In genomic region chr6:41017663-41018062, GRCh38 we compare ENCODE assay signal across 39 cellular contexts. TPM values are rescaled to one million over a fixed set of nuclear protein-coding genes. Genes with fewer than 3 reads are reported as not detected.
"Had no signal": no experiment of that assay in that cellular context is flagged by ENCODE, and none has a peak within 500 bp of the region (broad histone marks: within the 10 kb centered on the region; RNA-seq: fewer than 3 reads in every experiment).

No MANE protein-coding gene starts in this region.

- FAIRE-seq: astrocyte, bronchial epithelial cell, TTC549 had no signal

- H3K4me3 ChIP-seq: adrenal gland, cardiac muscle cell had no signal

- DNase-seq: activated CD4-positive, alpha-beta memory T cell treated with anti-CD3 and anti-CD28 coated beads for 36 hours; activated CD4-positive, alpha-beta T cell treated with anti-CD3 and anti-CD28 coated beads for 1 hour; activated CD4-positive, alpha-beta T cell treated with anti-CD3 and anti-CD28 coated beads for 36 hours; activated CD4-positive, alpha-beta T cell treated with anti-CD3 and anti-CD28 coated beads, Interleukin-2, amount 10 ng/mL, durations not matched to agents 24 days and 14 days; activated CD4-positive, alpha-beta T cell treated with anti-CD3 and anti-CD28 coated beads, Interleukin-2, amount 50 U/mL, for 1 hour; activated CD4-positive, alpha-beta T cell treated with anti-CD3 and anti-CD28 coated beads, Interleukin-2, amount 50 U/mL, for 4 hours; activated CD4-positive, CD25-positive, alpha-beta regulatory T cell; activated CD8-positive, alpha-beta memory T cell treated with anti-CD3 and anti-CD28 coated beads, Interleukin-2, amount 50 U/mL, for 4 hours; activated CD8-positive, alpha-beta T cell treated with anti-CD3 and anti-CD28 coated beads for 36 hours; activated effector memory CD4-positive, alpha-beta T cell treated with anti-CD3 and anti-CD28 coated beads, Interleukin-2, amount 50 U/mL, for 16 hours; activated gamma-delta T cell treated with Interleukin-2 at 50 U/mL for 16 hours; activated naive CD4-positive, alpha-beta T cell; activated naive CD4-positive, alpha-beta T cell treated with anti-CD3 and anti-CD28 coated beads for 36 hours; activated naive CD4-positive, alpha-beta T cell treated with anti-CD3 and anti-CD28 coated beads, Interleukin-2, amount 50 U/mL, for 16 hours; activated naive CD8-positive, alpha-beta T cell treated with anti-CD3 and anti-CD28 coated beads for 36 hours; activated T-cell treated with anti-CD3 and anti-CD28 coated beads for 4 hours; activated T-cell treated with anti-CD3 and anti-CD28 coated beads, Interleukin-2, amount 50 U/mL, for 1 hour; activated T-cell treated with anti-CD3 and anti-CD28 coated beads, Interleukin-2, amount 50 U/mL, for 4 hours; activated T-cell treated with anti-CD3 and anti-CD28 coated beads, Interleukin-2, amount 50 U/mL, for 72 hours; adrenal gland; amniotic stem cell; aorta; caudate nucleus; cerebellar nuclear complex; T-helper 1 cell; T-helper 2 cell; T-helper 9 cell; WERI-Rb-1 had no signal

- ATAC-seq: activated CD4-positive, alpha-beta T cell treated with anti-CD3 and anti-CD28 coated beads for 36 hours; activated CD4-positive, CD25-positive, alpha-beta regulatory T cell treated with anti-CD3 and anti-CD28 coated beads, Interleukin-2, amount 50 U/mL, for 24 hours; activated CD8-positive, alpha-beta T cell treated with anti-CD3 and anti-CD28 coated beads for 36 hours; activated naive CD4-positive, alpha-beta T cell treated with anti-CD3 and anti-CD28 coated beads, Interleukin-2, amount 50 U/mL, for 72 hours; activated T-cell treated with anti-CD3 and anti-CD28 coated beads, Interleukin-2, amount 50 U/mL, for 4 hours; activated T-cell treated with anti-CD3 and anti-CD28 coated beads, Interleukin-2, amount 50 U/mL, for 72 hours; activated T-helper 17 cell treated with anti-CD3 and anti-CD28 coated beads, Interleukin-2, amount 50 U/mL, for 72 hours; WTC11 had no signal

- H3K9me3 ChIP-seq: adrenal gland had no signal

- H3K27ac ChIP-seq: adrenal gland, cardiac muscle cell, WERI-Rb-1 had no signal

RNA-seq across cellular contexts. Expression of gene TSPO2, which starts 24.6 kb away (rescaled TPM):
- total RNA-seq: activated CD4-positive, alpha-beta memory T cell treated with anti-CD3 and anti-CD28 coated beads for 36 hours; activated CD4-positive, alpha-beta T cell treated with anti-CD3 and anti-CD28 coated beads for 36 hours; activated CD4-positive, alpha-beta T cell treated with anti-CD3 and anti-CD28 coated beads, Interleukin-2, amount 10 ng/mL, durations not matched to agents 24 days and 14 days; activated CD8-positive, alpha-beta memory T cell treated with anti-CD3 and anti-CD28 coated beads for 36 hours; activated CD8-positive, alpha-beta T cell treated with anti-CD3 and anti-CD28 coated beads for 36 hours; activated naive CD4-positive, alpha-beta T cell treated with anti-CD3 and anti-CD28 coated beads for 36 hours; activated naive CD4-positive, alpha-beta T cell treated with anti-CD3 and anti-CD28 coated beads, Interleukin-2, amount 50 U/mL, for 72 hours; activated naive CD8-positive, alpha-beta T cell treated with anti-CD3 and anti-CD28 coated beads for 36 hours; activated T-cell treated with anti-CD3 and anti-CD28 coated beads, Interleukin-2, amount 50 U/mL, for 4 hours; activated T-cell treated with anti-CD3 and anti-CD28 coated beads, Interleukin-2, amount 50 U/mL, for 72 hours; activated T-helper 1 cell treated with anti-CD3 and anti-CD28 coated beads, Interleukin-12 subunit alpha, Interleukin-12 subunit beta, Interleukin-2, Interleukin-4 antibody, amounts not matched to agents 30 ng/mL and 10 ng/mL and 1 ng/mL, durations not matched to agents 14 hours and 24 hours and 36 hours; activated T-helper 17 cell treated with anti-CD3 and anti-CD28 coated beads, Interleukin-2, amount 50 U/mL, for 72 hours; adrenal gland; aorta; astrocyte; bronchial epithelial cell; cardiac muscle cell; chondrocyte; WTC11 had no signal
- polyA plus RNA-seq: adrenal gland, aorta, cardiac muscle cell had no signal

RNA-seq across cellular contexts. Expression of gene APOBEC2, which starts 35.3 kb away (rescaled TPM):
- total RNA-seq: activated CD4-positive, alpha-beta memory T cell treated with anti-CD3 and anti-CD28 coated beads for 36 hours; activated CD4-positive, alpha-beta T cell treated with anti-CD3 and anti-CD28 coated beads for 36 hours; activated CD4-positive, alpha-beta T cell treated with anti-CD3 and anti-CD28 coated beads, Interleukin-2, amount 10 ng/mL, durations not matched to agents 24 days and 14 days; activated CD8-positive, alpha-beta memory T cell treated with anti-CD3 and anti-CD28 coated beads for 36 hours; activated CD8-positive, alpha-beta T cell treated with anti-CD3 and anti-CD28 coated beads for 36 hours; activated naive CD4-positive, alpha-beta T cell treated with anti-CD3 and anti-CD28 coated beads for 36 hours; activated naive CD4-positive, alpha-beta T cell treated with anti-CD3 and anti-CD28 coated beads, Interleukin-2, amount 50 U/mL, for 72 hours; activated naive CD8-positive, alpha-beta T cell treated with anti-CD3 and anti-CD28 coated beads for 36 hours; activated T-cell treated with anti-CD3 and anti-CD28 coated beads, Interleukin-2, amount 50 U/mL, for 4 hours; activated T-cell treated with anti-CD3 and anti-CD28 coated beads, Interleukin-2, amount 50 U/mL, for 72 hours; activated T-helper 1 cell treated with anti-CD3 and anti-CD28 coated beads, Interleukin-12 subunit alpha, Interleukin-12 subunit beta, Interleukin-2, Interleukin-4 antibody, amounts not matched to agents 30 ng/mL and 10 ng/mL and 1 ng/mL, durations not matched to agents 14 hours and 24 hours and 36 hours; activated T-helper 17 cell treated with anti-CD3 and anti-CD28 coated beads, Interleukin-2, amount 50 U/mL, for 72 hours; aorta; astrocyte; bronchial epithelial cell; chondrocyte; WTC11 had no signal
- polyA plus RNA-seq: aorta had no signal
